8 cellular contexts compared by ENCODE assay signal in the genomic region with DNA sequence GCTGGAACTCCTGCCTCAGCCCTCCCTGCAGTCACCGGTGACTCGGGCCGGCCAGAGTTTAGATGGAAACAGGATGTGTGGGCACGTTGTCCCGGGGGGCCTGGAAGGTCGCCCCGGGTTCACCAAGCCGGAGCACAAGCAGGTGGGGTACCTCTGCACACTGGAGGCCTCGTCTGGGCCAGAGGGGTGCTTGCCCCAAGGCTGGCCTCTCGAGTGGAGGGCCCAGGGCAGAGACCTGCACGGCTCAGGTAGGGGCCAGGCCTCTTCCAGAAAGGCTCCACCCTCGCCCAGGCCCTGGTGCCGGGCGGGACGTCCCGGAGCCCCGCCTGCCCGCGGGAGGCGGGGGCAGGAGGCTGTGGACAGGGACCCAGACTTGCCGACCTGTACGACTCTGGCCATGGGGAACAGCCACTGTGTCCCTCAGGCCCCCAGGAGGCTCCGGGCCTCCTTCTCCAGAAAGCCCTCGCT. TPM values are rescaled to one million over a fixed set of nuclear protein-coding genes. Genes with fewer than 3 reads are reported as not detected.
DNase-seq lines count a peak whose midpoint lies in the region; ATAC-seq and TF ChIP-seq lines count a peak whose summit lies in the region.

A gene with protein sequence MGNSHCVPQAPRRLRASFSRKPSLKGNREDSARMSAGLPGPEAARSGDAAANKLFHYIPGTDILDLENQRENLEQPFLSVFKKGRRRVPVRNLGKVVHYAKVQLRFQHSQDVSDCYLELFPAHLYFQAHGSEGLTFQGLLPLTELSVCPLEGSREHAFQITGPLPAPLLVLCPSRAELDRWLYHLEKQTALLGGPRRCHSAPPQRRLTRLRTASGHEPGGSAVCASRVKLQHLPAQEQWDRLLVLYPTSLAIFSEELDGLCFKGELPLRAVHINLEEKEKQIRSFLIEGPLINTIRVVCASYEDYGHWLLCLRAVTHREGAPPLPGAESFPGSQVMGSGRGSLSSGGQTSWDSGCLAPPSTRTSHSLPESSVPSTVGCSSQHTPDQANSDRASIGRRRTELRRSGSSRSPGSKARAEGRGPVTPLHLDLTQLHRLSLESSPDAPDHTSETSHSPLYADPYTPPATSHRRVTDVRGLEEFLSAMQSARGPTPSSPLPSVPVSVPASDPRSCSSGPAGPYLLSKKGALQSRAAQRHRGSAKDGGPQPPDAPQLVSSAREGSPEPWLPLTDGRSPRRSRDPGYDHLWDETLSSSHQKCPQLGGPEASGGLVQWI (plus strand): TSS at position 348 of the 468 bp plus-strand sequence. CDS start 50 bp downstream, at position 398.

- peaks cover 0 to 12% (median 0%) of the 10 kb centered on the region in 9 donors for H3K36me3 ChIP-seq in heart right ventricle

- CTCF ChIA-PET in activated CD4-positive, alpha-beta T cell treated with anti-CD3 and anti-CD28 coated beads for 36 hours (lab: Charles Lee): interaction anchor here (0.7 kb wide), 1 partner anchor 47 kb away, joined by 3 read pairs; a partner anchor contains a TSS
- CTCF ChIA-PET in activated CD4-positive, alpha-beta memory T cell treated with anti-CD3 and anti-CD28 coated beads, Interleukin-2, amount 10 ng/mL, durations not matched to agents 7 days and 5 days (lab: Charles Lee): interaction anchor here (1.0 to 2.5 kb wide), 4 partner anchors 10 to 97 kb away, joined by 5 to 12 read pairs (median 6); a partner anchor contains a TSS

- H3K9me3 Mint-ChIP-seq in activated CD4-positive, alpha-beta T cell treated with anti-CD3 and anti-CD28 coated beads for 36 hours (ENCODE audit: low read depth): no peaks in the 10 kb centered on the region
- H3K9me3 Mint-ChIP-seq in activated CD4-positive, alpha-beta memory T cell treated with anti-CD3 and anti-CD28 coated beads, Interleukin-2, amount 10 ng/mL, durations not matched to agents 7 days and 5 days: peaks cover 7% of the 10 kb centered on the region

- TF ChIP-seq CTCF in heart right ventricle (IDR thresholded peaks at IDR 0.05) (no peak), retinal pigment epithelial cell (conservative IDR thresholded peaks at IDR 0.05; ENCODE audit: low read depth, low read length) (no peak)

- H3K36me3 Mint-ChIP-seq in activated CD4-positive, alpha-beta T cell treated with anti-CD3 and anti-CD28 coated beads for 36 hours (ENCODE audit: low read depth): no peaks in the 10 kb centered on the region
- peaks cover 14% of the 10 kb centered on the region for H3K36me3 Mint-ChIP-seq in activated CD4-positive, alpha-beta memory T cell treated with anti-CD3 and anti-CD28 coated beads, Interleukin-2, amount 10 ng/mL, durations not matched to agents 7 days and 5 days (ENCODE audit: low read depth)

- H3K4me3 Mint-ChIP-seq in activated CD4-positive, alpha-beta T cell treated with anti-CD3 and anti-CD28 coated beads for 36 hours: peak within 1 kb of the TSS; percentile 68
- H3K4me3 Mint-ChIP-seq in activated CD4-positive, alpha-beta memory T cell treated with anti-CD3 and anti-CD28 coated beads, Interleukin-2, amount 10 ng/mL, durations not matched to agents 7 days and 5 days: peak within 1 kb of the TSS; percentile 82

- H3K27me3 ChIP-seq in heart right ventricle: peaks cover 9 to 38% (median 25%) of the 10 kb centered on the region in 7 donors

- intact Hi-C loops in activated CD4-positive, alpha-beta T cell treated with anti-CD3 and anti-CD28 coated beads for 36 hours (cut with DNase I, micrococcal nuclease): loop anchor here in 1 of 2 experiments (10.0 kb wide), 1 partner anchor 59 kb away; a partner anchor contains a TSS
- intact Hi-C loops in heart right ventricle (cut with DNase I): no loop called here

- peak within 1 kb of the TSS in 6 of 10 donors; percentile 5 to 71 (median 30) for H3K27ac ChIP-seq in heart right ventricle

- ATAC-seq in activated CD4-positive, alpha-beta T cell treated with anti-CD3 and anti-CD28 coated beads for 36 hours: peak; percentile 59
- peak; percentile 22 for ATAC-seq in HG03442 (IDR thresholded peaks at IDR 0.05; ENCODE audit: unreplicated experiment)
- peak in 4 of 8 donors; percentile 1 to 29 (median 10) for ATAC-seq in heart right ventricle
- ATAC-seq in GM21576 (IDR thresholded peaks at IDR 0.05; ENCODE audit: unreplicated experiment): no peak
- no peak for ATAC-seq in HG03139 (IDR thresholded peaks at IDR 0.05; ENCODE audit: unreplicated experiment)

- 15% methylated on average over 22 to 24 of the region's 24 CpGs for WGBS in heart right ventricle, 2 donors

- H3K27me3 Mint-ChIP-seq in activated CD4-positive, alpha-beta T cell treated with anti-CD3 and anti-CD28 coated beads for 36 hours: peaks cover 11% of the 10 kb centered on the region
- peaks cover 8% of the 10 kb centered on the region for H3K27me3 Mint-ChIP-seq in activated CD4-positive, alpha-beta memory T cell treated with anti-CD3 and anti-CD28 coated beads, Interleukin-2, amount 10 ng/mL, durations not matched to agents 7 days and 5 days

- no peaks in the 10 kb centered on the region for H3K9me3 ChIP-seq in heart right ventricle

- H3K4me1 Mint-ChIP-seq in activated CD4-positive, alpha-beta T cell treated with anti-CD3 and anti-CD28 coated beads for 36 hours: peaks cover 10% of the 10 kb centered on the region
- peaks cover 25% of the 10 kb centered on the region for H3K4me1 Mint-ChIP-seq in activated CD4-positive, alpha-beta memory T cell treated with anti-CD3 and anti-CD28 coated beads, Interleukin-2, amount 10 ng/mL, durations not matched to agents 7 days and 5 days

- H3K4me3 ChIP-seq in heart right ventricle (peak within 1 kb of the TSS; percentile 39 to 76 (median 60)), retinal pigment epithelial cell (ENCODE audit: low read length) (peak within 1 kb of the TSS; percentile 58)

- H3K27ac Mint-ChIP-seq in activated CD4-positive, alpha-beta T cell treated with anti-CD3 and anti-CD28 coated beads for 36 hours: no peak within 1 kb of the TSS
- peak within 1 kb of the TSS; percentile 83 for H3K27ac Mint-ChIP-seq in activated CD4-positive, alpha-beta memory T cell treated with anti-CD3 and anti-CD28 coated beads, Interleukin-2, amount 10 ng/mL, durations not matched to agents 7 days and 5 days

- peak; percentile 53 for DNase-seq in activated CD4-positive, alpha-beta T cell treated with anti-CD3 and anti-CD28 coated beads for 36 hours
- no peak for DNase-seq in activated CD4-positive, alpha-beta T cell treated with anti-CD3 and anti-CD28 coated beads, Interleukin-2, amount 50 U/mL, for 4 hours
- peak; percentile 61 for DNase-seq in activated CD4-positive, alpha-beta memory T cell treated with anti-CD3 and anti-CD28 coated beads, Interleukin-2, amount 10 ng/mL, durations not matched to agents 7 days and 5 days
- DNase-seq in heart right ventricle: no peak
- DNase-seq in retinal pigment epithelial cell (ENCODE audit: low read depth): no peak

- peaks cover 3 to 22% (median 15%) of the 10 kb centered on the region in 9 donors for H3K4me1 ChIP-seq in heart right ventricle

- POLR2A ChIA-PET in activated CD4-positive, alpha-beta T cell treated with anti-CD3 and anti-CD28 coated beads for 36 hours (lab: Charles Lee): no interaction called here
- POLR2A ChIA-PET in activated CD4-positive, alpha-beta memory T cell treated with anti-CD3 and anti-CD28 coated beads, Interleukin-2, amount 10 ng/mL, durations not matched to agents 7 days and 5 days (lab: Charles Lee): interaction anchor here (1.1 to 2.2 kb wide), 4 partner anchors 7 to 61 kb away, joined by 3 to 12 read pairs (median 6); a partner anchor contains a TSS

RNA-seq across cellular contexts. Expression of the gene that starts here (rescaled TPM):
- 1 to 10 TPM; 1.1 to 1.4 TPM for total RNA-seq in activated CD4-positive, alpha-beta T cell treated with anti-CD3 and anti-CD28 coated beads for 36 hours
- 1 to 10 TPM; 7.6 to 8.2 TPM for total RNA-seq in activated CD4-positive, alpha-beta memory T cell treated with anti-CD3 and anti-CD28 coated beads, Interleukin-2, amount 10 ng/mL, durations not matched to agents 7 days and 5 days
- under 1 TPM in 2 of 10 donors, not detected in 8; 0.13 to 0.30 TPM for total RNA-seq in heart right ventricle
- polyA plus RNA-seq in heart right ventricle: under 1 TPM; 0.28 to 0.37 TPM

Comparison
In these comparisons a context has a peak if more than half of its experiments do, and no peak if none do; other contexts are left out.
1. DNase-seq: peak in activated CD4-positive, alpha-beta T cell treated with anti-CD3 and anti-CD28 coated beads for 36 hours (single experiment) and activated CD4-positive, alpha-beta memory T cell treated with anti-CD3 and anti-CD28 coated beads, Interleukin-2, amount 10 ng/mL, durations not matched to agents 7 days and 5 days (single experiment); none in activated CD4-positive, alpha-beta T cell treated with anti-CD3 and anti-CD28 coated beads, Interleukin-2, amount 50 U/mL, for 4 hours (0 of 2), heart right ventricle (0 of 2) and retinal pigment epithelial cell (single experiment).
2. ATAC-seq: peak in activated CD4-positive, alpha-beta T cell treated with anti-CD3 and anti-CD28 coated beads for 36 hours (single experiment) and HG03442 (single experiment); none in GM21576 (single experiment) and HG03139 (single experiment).